ENCODE assay signal across 9 cellular contexts in the genomic region with DNA sequence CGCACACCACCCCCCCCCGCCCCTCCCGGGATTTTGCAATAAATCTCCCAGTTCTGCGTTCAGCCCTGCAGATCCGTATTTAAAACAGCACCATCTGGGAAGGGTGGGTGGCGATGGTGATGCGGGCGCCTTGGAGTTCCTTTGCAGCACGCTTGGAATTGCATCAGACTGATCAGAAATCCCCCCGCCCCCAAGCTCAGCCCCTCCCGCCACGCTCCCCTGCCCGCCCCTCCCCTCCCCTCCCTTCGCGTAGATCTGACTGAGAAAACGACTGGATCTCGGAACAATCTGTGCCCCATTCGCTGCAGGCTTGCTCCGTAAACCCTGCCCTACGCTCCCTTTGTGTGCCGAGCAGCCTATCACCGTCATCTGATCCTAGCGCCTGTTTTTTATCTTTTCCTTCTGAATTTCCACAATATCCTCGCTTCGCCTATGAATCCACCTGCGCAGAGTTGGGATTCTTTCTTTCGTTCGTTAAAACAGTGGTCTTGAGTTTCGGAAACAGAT. TPM values are rescaled to one million over a fixed set of nuclear protein-coding genes. Genes with fewer than 3 reads are reported as not detected.
A peak's percentile ranks its signal among the peaks of the same experiment; 100 is the strongest.
DNase-seq lines count a peak whose midpoint lies in the region; ATAC-seq lines count a peak whose summit lies in the region.
"Had no signal": no experiment of that assay in that cellular context is flagged by ENCODE, and none has a peak within 500 bp of the region (broad histone marks: within the 10 kb centered on the region; RNA-seq: fewer than 3 reads in every experiment).

No MANE protein-coding gene starts in this region.

- ATAC-seq in stimulated activated naive B cell treated with anti-CD40 and anti-IgM and Interleukin-4, amounts not matched to agents 10 μg/mL and 1 μg/mL and 100 μg/mL, for 72 hours (replicated peaks) = no peak
- ATAC-seq in GM18873 (IDR thresholded peaks at IDR 0.05; ENCODE audit: low FRiP score, unreplicated experiment) (no peak), GM18868 (IDR thresholded peaks at IDR 0.05; ENCODE audit: unreplicated experiment) (no peak)

- DNase-seq in AG20443 (ENCODE audit: low spot score) = peak; percentile 87
- DNase-seq in NCI-H1092 treated with DMSO at 0.1 percent for 48 hours (lab: John Stamatoyannopoulos, UW) = peak; percentile 67
- DNase-seq in activated naive CD8-positive, alpha-beta T cell treated with anti-CD3 and anti-CD28 coated beads for 36 hours = no peak
- peak; percentile 78 for DNase-seq in hepatic stellate cell (ENCODE audit: low spot score)
- no peak for DNase-seq in stimulated activated naive B cell treated with anti-CD40 and anti-IgM and Interleukin-4, amounts not matched to agents 10 μg/mL and 1 μg/mL and 100 μg/mL, for 72 hours
- no peak for DNase-seq in CD1c-positive myeloid dendritic cell (ENCODE audit: extremely low spot score)

- peaks cover 17% of the 10 kb centered on the region for H3K9me3 Mint-ChIP-seq in activated naive CD8-positive, alpha-beta T cell treated with anti-CD3 and anti-CD28 coated beads for 36 hours
- peaks cover 5 to 7% of the 10 kb centered on the region in 2 donors for H3K9me3 Mint-ChIP-seq in stimulated activated naive B cell treated with anti-CD40 and anti-IgM and Interleukin-4, amounts not matched to agents 10 μg/mL and 1 μg/mL and 100 μg/mL, for 72 hours

- H3K36me3 Mint-ChIP-seq in activated naive CD8-positive, alpha-beta T cell treated with anti-CD3 and anti-CD28 coated beads for 36 hours = peaks cover 3% of the 10 kb centered on the region
- peaks cover 4 to 17% of the 10 kb centered on the region in 2 donors for H3K36me3 Mint-ChIP-seq in stimulated activated naive B cell treated with anti-CD40 and anti-IgM and Interleukin-4, amounts not matched to agents 10 μg/mL and 1 μg/mL and 100 μg/mL, for 72 hours

- H3K4me3 Mint-ChIP-seq in activated naive CD8-positive, alpha-beta T cell treated with anti-CD3 and anti-CD28 coated beads for 36 hours = peak overlapping the region; percentile 25
- peak overlapping the region in 1 of 2 donors; percentile 29 for H3K4me3 Mint-ChIP-seq in stimulated activated naive B cell treated with anti-CD40 and anti-IgM and Interleukin-4, amounts not matched to agents 10 μg/mL and 1 μg/mL and 100 μg/mL, for 72 hours
- H3K4me3 Mint-ChIP-seq: central memory CD8-positive, alpha-beta T cell had no signal

- H3K27ac Mint-ChIP-seq in activated naive CD8-positive, alpha-beta T cell treated with anti-CD3 and anti-CD28 coated beads for 36 hours = no peak overlapping the region
- peak overlapping the region; percentile 79 for H3K27ac Mint-ChIP-seq in stimulated activated naive B cell treated with anti-CD40 and anti-IgM and Interleukin-4, amounts not matched to agents 10 μg/mL and 1 μg/mL and 100 μg/mL, for 72 hours

- peaks cover 83% of the 10 kb centered on the region for H3K27me3 Mint-ChIP-seq in activated naive CD8-positive, alpha-beta T cell treated with anti-CD3 and anti-CD28 coated beads for 36 hours
- H3K27me3 Mint-ChIP-seq in stimulated activated naive B cell treated with anti-CD40 and anti-IgM and Interleukin-4, amounts not matched to agents 10 μg/mL and 1 μg/mL and 100 μg/mL, for 72 hours = peaks cover 52 to 71% of the 10 kb centered on the region in 2 donors

- peaks cover 12% of the 10 kb centered on the region for H3K4me1 Mint-ChIP-seq in activated naive CD8-positive, alpha-beta T cell treated with anti-CD3 and anti-CD28 coated beads for 36 hours
- peaks cover 0 to 18% of the 10 kb centered on the region in 2 donors for H3K4me1 Mint-ChIP-seq in stimulated activated naive B cell treated with anti-CD40 and anti-IgM and Interleukin-4, amounts not matched to agents 10 μg/mL and 1 μg/mL and 100 μg/mL, for 72 hours
- H3K4me1 Mint-ChIP-seq: central memory CD8-positive, alpha-beta T cell had no signal

RNA-seq across cellular contexts. Expression of a gene that starts 18.1 kb away (rescaled TPM):
- not detected for total RNA-seq in activated naive CD8-positive, alpha-beta T cell treated with anti-CD3 and anti-CD28 coated beads for 36 hours

Comparison
In these comparisons a context has a peak if more than half of its experiments do, and no peak if none do; other contexts are left out.
1. DNase-seq: peak in AG20443 (single experiment), NCI-H1092 treated with DMSO at 0.1 percent for 48 hours (single experiment) and hepatic stellate cell (single experiment); none in activated naive CD8-positive, alpha-beta T cell treated with anti-CD3 and anti-CD28 coated beads for 36 hours (single experiment), stimulated activated naive B cell treated with anti-CD40 and anti-IgM and Interleukin-4, amounts not matched to agents 10 μg/mL and 1 μg/mL and 100 μg/mL, for 72 hours (single experiment) and CD1c-positive myeloid dendritic cell (single experiment).